Comparison of ENCODE assay signal across 17 cellular contexts in the genomic region with DNA sequence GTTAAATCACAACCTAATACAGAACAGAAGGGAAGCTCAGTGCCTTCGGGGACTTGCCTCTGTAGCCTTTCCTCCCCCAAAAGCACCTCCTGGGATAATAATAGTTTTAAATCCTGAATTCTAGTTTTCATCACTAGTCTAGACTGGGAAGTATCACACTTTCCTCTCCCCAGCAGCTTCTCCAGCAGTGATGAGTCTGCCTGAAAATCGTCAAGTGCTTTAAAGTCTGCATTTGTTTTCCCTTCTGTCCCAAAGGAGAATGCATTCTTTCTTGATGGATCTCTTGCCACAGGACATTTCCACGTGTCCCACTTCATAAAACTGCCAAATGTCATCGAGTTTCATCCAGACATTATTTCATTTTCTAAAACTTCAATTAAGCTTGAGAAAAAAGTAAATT. TPM values are rescaled to one million over a fixed set of nuclear protein-coding genes. Genes with fewer than 3 reads are reported as not detected.
DNase-seq lines count a peak whose midpoint lies in the region; ATAC-seq and TF ChIP-seq lines count a peak whose summit lies in the region.
"Had no signal": no experiment of that assay in that cellular context is flagged by ENCODE, and none has a peak within 500 bp of the region (broad histone marks: within the 10 kb centered on the region; RNA-seq: fewer than 3 reads in every experiment).

No MANE protein-coding gene starts in this region.

- H3K9me3 ChIP-seq in MG63 (no peaks in the 10 kb centered on the region), upper lobe of right lung (no peaks in the 10 kb centered on the region), right atrium auricular region (no peaks in the 10 kb centered on the region)
- H3K9me3 ChIP-seq: heart right ventricle had no signal

- H3K4me3 Mint-ChIP-seq in progenitor cell of endocrine pancreas (ENCODE audit: low read depth), result no peak overlapping the region
- H3K4me3 Mint-ChIP-seq: activated CD4-positive, alpha-beta memory T cell treated with anti-CD3 and anti-CD28 coated beads, Interleukin-2, amount 10 ng/mL, durations not matched to agents 7 days and 5 days had no signal

- intact Hi-C loops in upper lobe of right lung (cut with DNase I), result no loop called here

- H3K27me3 ChIP-seq in MG63, result no peaks in the 10 kb centered on the region
- H3K27me3 ChIP-seq in upper lobe of right lung, result no peaks in the 10 kb centered on the region
- no peaks in the 10 kb centered on the region for H3K27me3 ChIP-seq in right atrium auricular region
- H3K27me3 ChIP-seq: heart right ventricle had no signal

- no peak for ATAC-seq in upper lobe of right lung
- ATAC-seq: activated naive CD4-positive, alpha-beta T cell treated with anti-CD3 and anti-CD28 coated beads, Interleukin-2, amount 50 U/mL, for 72 hours had no signal

- peak; percentile 52 for DNase-seq in EL
- peak; percentile 35 for DNase-seq in RPMI7951 (ENCODE audit: low read depth)
- DNase-seq in fibroblast of peridontal ligament (ENCODE audit: extremely low read depth), result peak; percentile 68
- no peak for DNase-seq in progenitor cell of endocrine pancreas (ENCODE audit: low spot score, unreplicated experiment)
- no peak for DNase-seq in MG63
- no peak for DNase-seq in upper lobe of right lung
- no peak for DNase-seq in SKM-1 treated with dmso at 0.1 percent for 144 hours (lab: John Stamatoyannopoulos, UW; ENCODE audit: unreplicated experiment)
- DNase-seq in right atrium auricular region (ENCODE audit: low spot score), result no peak
- DNase-seq: activated CD4-positive, alpha-beta memory T cell treated with anti-CD3 and anti-CD28 coated beads, Interleukin-2, amount 10 ng/mL, durations not matched to agents 7 days and 5 days; activated T-cell treated with anti-CD3 and anti-CD28 coated beads, Interleukin-2, amount 50 U/mL, for 48 hours; COR-L47; erythroblast; heart right ventricle; NCI-H1694 treated with DMSO at 0.1 percent for 48 hours; retina; stimulated activated CD4-positive, alpha-beta T cell treated with anti-CD3 and anti-CD28 coated beads, Interleukin-2, amount 100 ng/mL, for 48 hours had no signal

- H3K36me3 ChIP-seq in MG63 (no peaks in the 10 kb centered on the region), upper lobe of right lung (peaks cover 5% of the 10 kb centered on the region), right atrium auricular region (no peaks in the 10 kb centered on the region)

- H3K27me3 Mint-ChIP-seq in progenitor cell of endocrine pancreas, result no peaks in the 10 kb centered on the region

- H3K4me1 Mint-ChIP-seq in progenitor cell of endocrine pancreas (ENCODE audit: low read depth), result peaks cover 13% of the 10 kb centered on the region

- H3K36me3 Mint-ChIP-seq in progenitor cell of endocrine pancreas (ENCODE audit: insufficient read depth), result peaks cover 27% of the 10 kb centered on the region
- H3K36me3 Mint-ChIP-seq: activated naive CD4-positive, alpha-beta T cell treated with anti-CD3 and anti-CD28 coated beads, Interleukin-2, amount 50 U/mL, for 72 hours had no signal

- H3K4me3 ChIP-seq in MG63, result no peak overlapping the region; the same call in 1 of the 2 replicates
- H3K4me3 ChIP-seq in upper lobe of right lung, result no peak overlapping the region
- no peak overlapping the region for H3K4me3 ChIP-seq in right atrium auricular region
- H3K4me3 ChIP-seq: heart right ventricle had no signal

- H3K27ac ChIP-seq in upper lobe of right lung (no peak overlapping the region), right atrium auricular region (no peak overlapping the region)
- H3K27ac ChIP-seq: heart right ventricle had no signal

- no peaks in the 10 kb centered on the region for H3K9me3 Mint-ChIP-seq in progenitor cell of endocrine pancreas (ENCODE audit: low read depth)
- H3K9me3 Mint-ChIP-seq: activated CD4-positive, alpha-beta memory T cell treated with anti-CD3 and anti-CD28 coated beads, Interleukin-2, amount 10 ng/mL, durations not matched to agents 7 days and 5 days; activated naive CD4-positive, alpha-beta T cell treated with anti-CD3 and anti-CD28 coated beads, Interleukin-2, amount 50 U/mL, for 72 hours had no signal

- H3K4me1 ChIP-seq in upper lobe of right lung (no peaks in the 10 kb centered on the region), right atrium auricular region (no peaks in the 10 kb centered on the region)

- TF ChIP-seq CTCF in progenitor cell of endocrine pancreas (IDR thresholded peaks at IDR 0.05; ENCODE audit: unreplicated experiment) (no peak), upper lobe of right lung (IDR thresholded peaks at IDR 0.05) (no peak), right atrium auricular region (IDR thresholded peaks at IDR 0.05) (no peak)

- peak overlapping the region; percentile 0 for H3K27ac Mint-ChIP-seq in progenitor cell of endocrine pancreas
- H3K27ac Mint-ChIP-seq: activated CD4-positive, alpha-beta memory T cell treated with anti-CD3 and anti-CD28 coated beads, Interleukin-2, amount 10 ng/mL, durations not matched to agents 7 days and 5 days; activated naive CD4-positive, alpha-beta T cell treated with anti-CD3 and anti-CD28 coated beads, Interleukin-2, amount 50 U/mL, for 72 hours had no signal

RNA-seq across cellular contexts. Expression of a gene that starts 15.0 kb away (rescaled TPM):
- total RNA-seq in RPMI7951 (2014; rRNA removed; shearing (Covaris generic)), result 64.2 and 86.6 TPM in 2 replicates
- total RNA-seq in progenitor cell of endocrine pancreas, result 90.0 and 96.1 TPM in 2 replicates
- total RNA-seq in MG63 (2014; rRNA removed; shearing (Covaris generic); ENCODE audit: low replicate concordance), result 10.6 and 15.8 TPM in 2 replicates
- total RNA-seq in upper lobe of right lung, result 28.5 TPM
- 10 to 100 TPM in 1 of 2 donors, 1 to 10 TPM in 1; 6.4 to 11.6 TPM for total RNA-seq in right atrium auricular region

Comparison
In these comparisons a context has a peak if more than half of its experiments do, and no peak if none do; other contexts are left out.
1. DNase-seq: peak in EL (single experiment), RPMI7951 (single experiment) and fibroblast of peridontal ligament (single experiment); none in progenitor cell of endocrine pancreas (single experiment), MG63 (single experiment), upper lobe of right lung (single experiment), SKM-1 treated with dmso at 0.1 percent for 144 hours (single experiment) and right atrium auricular region (single experiment).